Comparison of ENCODE assay signal across 2 cellular contexts in genomic region chr5:96395295-96395694, GRCh38. TPM values are rescaled to one million over a fixed set of nuclear protein-coding genes. Genes with fewer than 3 reads are reported as not detected.
"Had no signal": no experiment of that assay in that cellular context is flagged by ENCODE, and none has a peak within 500 bp of the region (broad histone marks: within the 10 kb centered on the region; RNA-seq: fewer than 3 reads in every experiment).

No MANE protein-coding gene starts in this region.

RNA-seq across cellular contexts. Expression of gene PCSK1, which starts 37.8 kb away (rescaled TPM):
- total RNA-seq: H4, HFFc6 had no signal
